Comparison of ENCODE assay signal across 18 cellular contexts in the genomic region with DNA sequence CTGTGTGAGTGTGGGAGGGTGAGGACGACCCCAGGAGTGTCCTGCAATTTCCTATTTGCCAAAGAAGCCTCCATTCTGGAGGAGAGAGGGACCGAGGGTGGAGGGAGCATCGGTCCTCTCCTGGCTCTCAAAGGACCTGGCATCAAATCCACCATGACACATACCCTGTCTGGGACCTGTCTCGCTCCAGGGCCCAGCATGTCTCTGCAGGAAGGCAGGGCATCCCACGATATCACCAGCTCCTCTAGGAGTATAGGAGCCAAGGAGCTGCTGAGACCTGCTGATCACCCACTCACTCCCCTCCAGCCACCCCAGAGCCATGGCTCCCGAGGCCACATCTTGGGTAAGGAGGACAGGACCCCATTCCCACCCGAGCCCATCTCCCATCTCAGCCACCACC. TPM values are rescaled to one million over a fixed set of nuclear protein-coding genes. Genes with fewer than 3 reads are reported as not detected.
"Had no signal": no experiment of that assay in that cellular context is flagged by ENCODE, and none has a peak within 500 bp of the region (broad histone marks: within the 10 kb centered on the region; RNA-seq: fewer than 3 reads in every experiment).

No MANE protein-coding gene starts in this region.

RNA-seq across cellular contexts. Expression of gene IGFL1, which starts 33.6 kb away (rescaled TPM):
- total RNA-seq: activated B cell treated with CpG ODN at 0.5 μM for 24 hours; activated CD4-positive, alpha-beta memory T cell treated with anti-CD3 and anti-CD28 coated beads for 36 hours; activated CD4-positive, alpha-beta T cell treated with anti-CD3 and anti-CD28 coated beads, Interleukin-2, amount 10 ng/mL, durations not matched to agents 24 days and 14 days; activated CD8-positive, alpha-beta memory T cell treated with anti-CD3 and anti-CD28 coated beads for 36 hours; activated CD8-positive, alpha-beta T cell treated with anti-CD3 and anti-CD28 coated beads for 36 hours; activated naive CD4-positive, alpha-beta T cell treated with anti-CD3 and anti-CD28 coated beads for 36 hours; activated naive CD4-positive, alpha-beta T cell treated with anti-CD3 and anti-CD28 coated beads, Interleukin-2, amount 50 U/mL, for 72 hours; activated naive CD8-positive, alpha-beta T cell treated with anti-CD3 and anti-CD28 coated beads for 36 hours; activated T-cell treated with anti-CD3 and anti-CD28 coated beads, Interleukin-2, amount 50 U/mL, for 4 hours; activated T-cell treated with anti-CD3 and anti-CD28 coated beads, Interleukin-2, amount 50 U/mL, for 72 hours; activated T-helper 1 cell treated with anti-CD3 and anti-CD28 coated beads, Interleukin-12 subunit alpha, Interleukin-12 subunit beta, Interleukin-2, Interleukin-4 antibody, amounts not matched to agents 30 ng/mL and 10 ng/mL and 1 ng/mL, durations not matched to agents 14 hours and 24 hours and 36 hours; activated T-helper 17 cell treated with anti-CD3 and anti-CD28 coated beads, Interleukin-2, amount 50 U/mL, for 72 hours; adrenal gland; aorta; astrocyte; body of pancreas; breast epithelium; cardiac muscle cell had no signal
- polyA plus RNA-seq: adrenal gland, aorta, cardiac muscle cell had no signal

RNA-seq across cellular contexts. Expression of gene IGFL2, which starts 47.9 kb away (rescaled TPM):
- total RNA-seq: activated B cell treated with CpG ODN at 0.5 μM for 24 hours; activated CD4-positive, alpha-beta memory T cell treated with anti-CD3 and anti-CD28 coated beads for 36 hours; activated CD8-positive, alpha-beta memory T cell treated with anti-CD3 and anti-CD28 coated beads for 36 hours; activated CD8-positive, alpha-beta T cell treated with anti-CD3 and anti-CD28 coated beads for 36 hours; activated naive CD4-positive, alpha-beta T cell treated with anti-CD3 and anti-CD28 coated beads for 36 hours; activated naive CD8-positive, alpha-beta T cell treated with anti-CD3 and anti-CD28 coated beads for 36 hours; activated T-cell treated with anti-CD3 and anti-CD28 coated beads, Interleukin-2, amount 50 U/mL, for 4 hours; activated T-cell treated with anti-CD3 and anti-CD28 coated beads, Interleukin-2, amount 50 U/mL, for 72 hours; activated T-helper 17 cell treated with anti-CD3 and anti-CD28 coated beads, Interleukin-2, amount 50 U/mL, for 72 hours; adrenal gland; body of pancreas; breast epithelium; cardiac muscle cell had no signal
- polyA plus RNA-seq: adrenal gland, aorta had no signal
